Comparison of ENCODE assay signal across 8 cellular contexts in genomic region chr12:116736962-116737773, GRCh38. TPM values are rescaled to one million over a fixed set of nuclear protein-coding genes. Genes with fewer than 3 reads are reported as not detected.
A peak's percentile ranks its signal among the peaks of the same experiment; 100 is the strongest.
DNase-seq lines count a peak whose midpoint lies in the region; ATAC-seq and TF ChIP-seq lines count a peak whose summit lies in the region.

No MANE protein-coding gene starts in this region.

- H3K27me3 Mint-ChIP-seq in T-helper 1 cell treated with Interleukin-12 subunit alpha and Interleukin-12 subunit beta and Interleukin-4 antibody, amounts not matched to agents 30 μg/mL and 1 μg/mL, for 36 hours (ENCODE audit: low read depth) = no peaks in the 10 kb centered on the region
- H3K27me3 Mint-ChIP-seq in osteocyte (ENCODE audit: unreplicated experiment) = no peaks in the 10 kb centered on the region

- no peaks in the 10 kb centered on the region for H3K9me3 Mint-ChIP-seq in T-helper 1 cell treated with Interleukin-12 subunit alpha and Interleukin-12 subunit beta and Interleukin-4 antibody, amounts not matched to agents 30 μg/mL and 1 μg/mL, for 36 hours
- no peaks in the 10 kb centered on the region for H3K9me3 Mint-ChIP-seq in osteocyte (ENCODE audit: unreplicated experiment)

- peaks cover 19% of the 10 kb centered on the region for H3K4me1 Mint-ChIP-seq in T-helper 1 cell treated with Interleukin-12 subunit alpha and Interleukin-12 subunit beta and Interleukin-4 antibody, amounts not matched to agents 30 μg/mL and 1 μg/mL, for 36 hours (ENCODE audit: low read depth)
- peaks cover 16% of the 10 kb centered on the region for H3K4me1 Mint-ChIP-seq in osteocyte (ENCODE audit: unreplicated experiment)

- POLR2A ChIA-PET in RWPE1 (lab: Yijun Ruan, JAX; ENCODE audit: low non-redundant PET) = interaction anchor here (0.5 kb wide), 1 partner anchor 1246 kb away, joined by 3 read pairs; no protein-coding TSS in a partner anchor

- H3K27ac ChIP-seq in RWPE1 = peak overlapping the region; percentile 64

- peak overlapping the region; percentile 83 for H3K27ac Mint-ChIP-seq in T-helper 1 cell treated with Interleukin-12 subunit alpha and Interleukin-12 subunit beta and Interleukin-4 antibody, amounts not matched to agents 30 μg/mL and 1 μg/mL, for 36 hours
- peak overlapping the region; percentile 47 for H3K27ac Mint-ChIP-seq in osteocyte (ENCODE audit: unreplicated experiment)

- peaks cover 14% of the 10 kb centered on the region for H3K36me3 Mint-ChIP-seq in T-helper 1 cell treated with Interleukin-12 subunit alpha and Interleukin-12 subunit beta and Interleukin-4 antibody, amounts not matched to agents 30 μg/mL and 1 μg/mL, for 36 hours (ENCODE audit: low read depth)
- peaks cover 13% of the 10 kb centered on the region for H3K36me3 Mint-ChIP-seq in osteocyte (ENCODE audit: unreplicated experiment)

- TF ChIP-seq CTCF in RWPE1 (conservative IDR thresholded peaks at IDR 0.05; ENCODE audit: low read depth) = no peak
- no peak for TF ChIP-seq CTCF in epithelial cell of proximal tubule (conservative IDR thresholded peaks at IDR 0.05; ENCODE audit: low read depth, low read length)
- TF ChIP-seq CTCF in osteocyte (IDR thresholded peaks at IDR 0.05) = no peak

- CTCF ChIA-PET in RWPE1 (lab: Yijun Ruan, JAX) = interaction anchor here (0.6 kb wide), 1 partner anchor 834 kb away, joined by 4 read pairs; no protein-coding TSS in a partner anchor

- no peak for DNase-seq in T-helper 1 cell
- DNase-seq in RWPE1 (ENCODE audit: low spot score) = peak; percentile 31
- DNase-seq in epithelial cell of proximal tubule (ENCODE audit: low read depth) = no peak
- DNase-seq in osteocyte (ENCODE audit: extremely low spot score, unreplicated experiment) = peak; percentile 76
- DNase-seq in DMS153 (lab: John Stamatoyannopoulos, UW) = no peak
- DNase-seq in NOMO-1 (lab: John Stamatoyannopoulos, UW; ENCODE audit: unreplicated experiment in 2 of 2) = no peak

- no peak for ATAC-seq in HG02759 (IDR thresholded peaks at IDR 0.05; ENCODE audit: unreplicated experiment)

- peak overlapping the region; percentile 94 for H3K4me3 ChIP-seq in epithelial cell of proximal tubule (ENCODE audit: low read depth, low read length)

- peak overlapping the region; percentile 98 for H3K4me3 Mint-ChIP-seq in T-helper 1 cell treated with Interleukin-12 subunit alpha and Interleukin-12 subunit beta and Interleukin-4 antibody, amounts not matched to agents 30 μg/mL and 1 μg/mL, for 36 hours
- peak overlapping the region; percentile 86 for H3K4me3 Mint-ChIP-seq in osteocyte (ENCODE audit: unreplicated experiment)

RNA-seq across cellular contexts. Expression of gene SPRING1, which starts 0.7 kb away (rescaled TPM):
- 32.6 and 49.9 TPM in 2 replicates for total RNA-seq in epithelial cell of proximal tubule
- total RNA-seq in osteocyte = 36.9 and 37.7 TPM in 2 replicates

RNA-seq across cellular contexts. Expression of gene RNFT2, which starts 0.9 kb away (rescaled TPM):
- total RNA-seq in epithelial cell of proximal tubule = 4.3 and 10.5 TPM in 2 replicates
- total RNA-seq in osteocyte = 8.2 and 9.6 TPM in 2 replicates

Comparison
In these comparisons a context has a peak if more than half of its experiments do, and no peak if none do; other contexts are left out.
1. DNase-seq: peak in RWPE1 (single experiment) and osteocyte (single experiment); none in T-helper 1 cell (0 of 5), epithelial cell of proximal tubule (single experiment), DMS153 (single experiment) and NOMO-1 (0 of 2).